In the genomic region with DNA sequence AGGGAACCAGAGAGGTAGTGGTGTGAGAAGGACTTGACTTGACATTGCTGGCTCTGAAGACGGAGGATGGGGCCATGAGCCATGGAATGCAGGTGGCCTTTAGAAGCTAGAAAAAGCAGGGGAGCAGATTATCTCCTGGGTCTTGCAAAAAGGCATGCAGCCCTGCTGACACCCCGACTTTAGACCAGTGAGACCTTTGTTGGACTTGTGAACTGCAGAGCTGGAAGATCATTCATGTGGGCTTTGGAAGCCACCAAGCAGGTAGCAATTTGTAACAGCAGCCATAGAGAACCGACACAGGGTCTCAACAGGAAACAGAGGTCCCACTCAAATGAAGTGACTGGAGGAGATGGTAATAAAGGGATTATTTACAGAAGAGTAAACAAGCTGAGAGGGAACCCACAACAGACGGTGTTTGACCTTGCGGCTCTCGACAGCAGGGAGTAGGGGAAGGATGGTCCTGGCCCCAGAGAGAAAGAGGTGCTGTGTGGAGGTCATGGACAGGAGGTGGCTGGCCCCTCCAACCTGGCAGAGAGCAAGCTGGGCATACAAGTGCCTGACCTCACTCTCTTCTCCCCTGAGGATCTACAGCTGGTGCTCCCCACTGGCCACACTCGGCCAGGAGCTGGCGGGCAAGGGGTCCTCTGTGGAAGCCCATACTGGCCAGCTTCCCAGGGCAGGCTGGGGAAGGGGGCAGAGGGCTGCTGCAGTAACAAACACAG, we compare ENCODE assay signal across 1 cellular context.
TF ChIP-seq lines count a peak whose summit lies in the region.

No MANE protein-coding gene starts in this region.

TF ChIP-seq in HepG2, 621 proteins besides CTCF, POLR2A, EP300 and RAD21 (continued from another document and continues in another):
- TF ChIP-seq, protein P1, sequence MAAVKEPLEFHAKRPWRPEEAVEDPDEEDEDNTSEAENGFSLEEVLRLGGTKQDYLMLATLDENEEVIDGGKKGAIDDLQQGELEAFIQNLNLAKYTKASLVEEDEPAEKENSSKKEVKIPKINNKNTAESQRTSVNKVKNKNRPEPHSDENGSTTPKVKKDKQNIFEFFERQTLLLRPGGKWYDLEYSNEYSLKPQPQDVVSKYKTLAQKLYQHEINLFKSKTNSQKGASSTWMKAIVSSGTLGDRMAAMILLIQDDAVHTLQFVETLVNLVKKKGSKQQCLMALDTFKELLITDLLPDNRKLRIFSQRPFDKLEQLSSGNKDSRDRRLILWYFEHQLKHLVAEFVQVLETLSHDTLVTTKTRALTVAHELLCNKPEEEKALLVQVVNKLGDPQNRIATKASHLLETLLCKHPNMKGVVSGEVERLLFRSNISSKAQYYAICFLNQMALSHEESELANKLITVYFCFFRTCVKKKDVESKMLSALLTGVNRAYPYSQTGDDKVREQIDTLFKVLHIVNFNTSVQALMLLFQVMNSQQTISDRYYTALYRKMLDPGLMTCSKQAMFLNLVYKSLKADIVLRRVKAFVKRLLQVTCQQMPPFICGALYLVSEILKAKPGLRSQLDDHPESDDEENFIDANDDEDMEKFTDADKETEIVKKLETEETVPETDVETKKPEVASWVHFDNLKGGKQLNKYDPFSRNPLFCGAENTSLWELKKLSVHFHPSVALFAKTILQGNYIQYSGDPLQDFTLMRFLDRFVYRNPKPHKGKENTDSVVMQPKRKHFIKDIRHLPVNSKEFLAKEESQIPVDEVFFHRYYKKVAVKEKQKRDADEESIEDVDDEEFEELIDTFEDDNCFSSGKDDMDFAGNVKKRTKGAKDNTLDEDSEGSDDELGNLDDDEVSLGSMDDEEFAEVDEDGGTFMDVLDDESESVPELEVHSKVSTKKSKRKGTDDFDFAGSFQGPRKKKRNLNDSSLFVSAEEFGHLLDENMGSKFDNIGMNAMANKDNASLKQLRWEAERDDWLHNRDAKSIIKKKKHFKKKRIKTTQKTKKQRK (IDR thresholded peaks at IDR 0.05; ENCODE audit: low read length) = no peak
- TF ChIP-seq TAF15 (IDR thresholded peaks at IDR 0.05; ENCODE audit: low read depth, low read length, poor library complexity, severe bottlenecking) (no peak), ZFX (CRISPR knock-in tag; IDR thresholded peaks at IDR 0.05; ENCODE audit: low read depth) (0 out of 2 replicates have a peak, but pooled peaks have one; percentile 16), PTBP1 (IDR thresholded peaks at IDR 0.05; ENCODE audit: low read depth, low read length, poor library complexity, severe bottlenecking) (no peak), CHCHD3 (CRISPR knock-in tag; IDR thresholded peaks at IDR 0.05) (no peak), ISX (CRISPR knock-in tag; conservative IDR thresholded peaks at IDR 0.05) (no peak), ASH2L (IDR thresholded peaks at IDR 0.05; ENCODE audit: insufficient read length, low read depth, low read length) (no peak), ZZZ3 (CRISPR knock-in tag; IDR thresholded peaks at IDR 0.05; ENCODE audit: borderline replicate concordance) (no peak), NFKB2 (CRISPR knock-in tag; IDR thresholded peaks at IDR 0.05; ENCODE audit: borderline replicate concordance) (peak; percentile 22; the same call in 1 of the 2 replicates), MTF1 (CRISPR knock-in tag; IDR thresholded peaks at IDR 0.05) (no peak), RFX1 (IDR thresholded peaks at IDR 0.05) (no peak), ZNF558 (CRISPR knock-in tag; IDR thresholded peaks at IDR 0.05; ENCODE audit: borderline replicate concordance) (no peak), NPAS2 (CRISPR knock-in tag; IDR thresholded peaks at IDR 0.05; ENCODE audit: borderline replicate concordance) (no peak), GABPA (IDR thresholded peaks at IDR 0.05; ENCODE audit: low read depth, low read length) (no peak), GABPA (CRISPR knock-in tag; IDR thresholded peaks at IDR 0.05; ENCODE audit: low read depth) (0 out of 2 replicates have a peak, but pooled peaks have one; percentile 27), ZBTB38 (CRISPR knock-in tag; IDR thresholded peaks at IDR 0.05) (peak; percentile 69; the same call in 1 of the 2 replicates), RAD51 (IDR thresholded peaks at IDR 0.05; ENCODE audit: borderline replicate concordance) (no peak), MED13 (CRISPR knock-in tag; IDR thresholded peaks at IDR 0.05) (no peak), CC2D1A (CRISPR knock-in tag; IDR thresholded peaks at IDR 0.05) (no peak), ZNF20 (CRISPR knock-in tag; IDR thresholded peaks at IDR 0.05) (no peak), ZNF230 (CRISPR knock-in tag; IDR thresholded peaks at IDR 0.05) (no peak), NCOR1 (IDR thresholded peaks at IDR 0.05; ENCODE audit: borderline replicate concordance, low read length) (no peak), PHB2 (IDR thresholded peaks at IDR 0.05; ENCODE audit: partially characterized antibody) (no peak), ADNP (CRISPR knock-in tag; IDR thresholded peaks at IDR 0.05) (no peak), ZNF878 (CRISPR knock-in tag; IDR thresholded peaks at IDR 0.05) (no peak), ZNF598 (CRISPR knock-in tag; IDR thresholded peaks at IDR 0.05; ENCODE audit: borderline replicate concordance) (0 out of 2 replicates have a peak, but pooled peaks have one; percentile 69), TBP (CRISPR knock-in tag; IDR thresholded peaks at IDR 0.05) (no peak), XBP1 (CRISPR knock-in tag; IDR thresholded peaks at IDR 0.05) (no peak), ATF7 (IDR thresholded peaks at IDR 0.05) (no peak), ATF7 (CRISPR knock-in tag; IDR thresholded peaks at IDR 0.05) (no peak), CHD4 (IDR thresholded peaks at IDR 0.05; ENCODE audit: borderline replicate concordance, low read length) (no peak), ZNF619 (CRISPR knock-in tag; IDR thresholded peaks at IDR 0.05) (no peak; the same call in 1 of the 2 replicates), SRSF1 (optimal IDR thresholded peaks at IDR 0.05; ENCODE audit: low read depth, low read length) (no peak), NFATC3 (CRISPR knock-in tag; IDR thresholded peaks at IDR 0.05) (no peak), ZNF629 (CRISPR knock-in tag; conservative IDR thresholded peaks at IDR 0.05) (no peak), RXRB (CRISPR knock-in tag; IDR thresholded peaks at IDR 0.05; ENCODE audit: borderline replicate concordance) (peak; percentile 52), ZNF772 (CRISPR knock-in tag; IDR thresholded peaks at IDR 0.05) (no peak), ZNF101 (CRISPR knock-in tag; IDR thresholded peaks at IDR 0.05; ENCODE audit: borderline replicate concordance, low read depth) (0 out of 2 replicates have a peak, but pooled peaks have one; percentile 36), PAF1 (CRISPR knock-in tag; IDR thresholded peaks at IDR 0.05) (no peak), CEBPG (CRISPR knock-in tag; IDR thresholded peaks at IDR 0.05) (no peak), MIER3 (CRISPR knock-in tag; IDR thresholded peaks at IDR 0.05; ENCODE audit: borderline replicate concordance) (no peak)
- TF ChIP-seq, protein P2, sequence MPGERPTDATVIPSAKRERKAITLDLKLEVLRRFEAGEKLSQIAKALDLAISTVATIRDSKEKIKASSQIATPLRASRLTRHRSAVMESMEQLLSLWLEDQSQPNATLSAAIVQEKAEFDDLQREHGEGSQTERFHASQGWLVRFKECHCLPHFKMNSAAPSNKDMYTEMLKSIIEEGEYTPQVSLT (CRISPR knock-in tag; IDR thresholded peaks at IDR 0.05; ENCODE audit: borderline replicate concordance, low read depth) = no peak
- TF ChIP-seq, protein P3, sequence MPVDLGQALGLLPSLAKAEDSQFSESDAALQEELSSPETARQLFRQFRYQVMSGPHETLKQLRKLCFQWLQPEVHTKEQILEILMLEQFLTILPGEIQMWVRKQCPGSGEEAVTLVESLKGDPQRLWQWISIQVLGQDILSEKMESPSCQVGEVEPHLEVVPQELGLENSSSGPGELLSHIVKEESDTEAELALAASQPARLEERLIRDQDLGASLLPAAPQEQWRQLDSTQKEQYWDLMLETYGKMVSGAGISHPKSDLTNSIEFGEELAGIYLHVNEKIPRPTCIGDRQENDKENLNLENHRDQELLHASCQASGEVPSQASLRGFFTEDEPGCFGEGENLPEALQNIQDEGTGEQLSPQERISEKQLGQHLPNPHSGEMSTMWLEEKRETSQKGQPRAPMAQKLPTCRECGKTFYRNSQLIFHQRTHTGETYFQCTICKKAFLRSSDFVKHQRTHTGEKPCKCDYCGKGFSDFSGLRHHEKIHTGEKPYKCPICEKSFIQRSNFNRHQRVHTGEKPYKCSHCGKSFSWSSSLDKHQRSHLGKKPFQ (CRISPR knock-in tag; IDR thresholded peaks at IDR 0.05; ENCODE audit: insufficient replicate concordance) = no peak
- TF ChIP-seq, protein P4, sequence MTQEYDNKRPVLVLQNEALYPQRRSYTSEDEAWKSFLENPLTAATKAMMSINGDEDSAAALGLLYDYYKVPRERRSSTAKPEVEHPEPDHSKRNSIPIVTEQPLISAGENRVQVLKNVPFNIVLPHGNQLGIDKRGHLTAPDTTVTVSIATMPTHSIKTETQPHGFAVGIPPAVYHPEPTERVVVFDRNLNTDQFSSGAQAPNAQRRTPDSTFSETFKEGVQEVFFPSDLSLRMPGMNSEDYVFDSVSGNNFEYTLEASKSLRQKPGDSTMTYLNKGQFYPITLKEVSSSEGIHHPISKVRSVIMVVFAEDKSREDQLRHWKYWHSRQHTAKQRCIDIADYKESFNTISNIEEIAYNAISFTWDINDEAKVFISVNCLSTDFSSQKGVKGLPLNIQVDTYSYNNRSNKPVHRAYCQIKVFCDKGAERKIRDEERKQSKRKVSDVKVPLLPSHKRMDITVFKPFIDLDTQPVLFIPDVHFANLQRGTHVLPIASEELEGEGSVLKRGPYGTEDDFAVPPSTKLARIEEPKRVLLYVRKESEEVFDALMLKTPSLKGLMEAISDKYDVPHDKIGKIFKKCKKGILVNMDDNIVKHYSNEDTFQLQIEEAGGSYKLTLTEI (CRISPR knock-in tag; conservative IDR thresholded peaks at IDR 0.05) = no peak
- TF ChIP-seq, protein P5, sequence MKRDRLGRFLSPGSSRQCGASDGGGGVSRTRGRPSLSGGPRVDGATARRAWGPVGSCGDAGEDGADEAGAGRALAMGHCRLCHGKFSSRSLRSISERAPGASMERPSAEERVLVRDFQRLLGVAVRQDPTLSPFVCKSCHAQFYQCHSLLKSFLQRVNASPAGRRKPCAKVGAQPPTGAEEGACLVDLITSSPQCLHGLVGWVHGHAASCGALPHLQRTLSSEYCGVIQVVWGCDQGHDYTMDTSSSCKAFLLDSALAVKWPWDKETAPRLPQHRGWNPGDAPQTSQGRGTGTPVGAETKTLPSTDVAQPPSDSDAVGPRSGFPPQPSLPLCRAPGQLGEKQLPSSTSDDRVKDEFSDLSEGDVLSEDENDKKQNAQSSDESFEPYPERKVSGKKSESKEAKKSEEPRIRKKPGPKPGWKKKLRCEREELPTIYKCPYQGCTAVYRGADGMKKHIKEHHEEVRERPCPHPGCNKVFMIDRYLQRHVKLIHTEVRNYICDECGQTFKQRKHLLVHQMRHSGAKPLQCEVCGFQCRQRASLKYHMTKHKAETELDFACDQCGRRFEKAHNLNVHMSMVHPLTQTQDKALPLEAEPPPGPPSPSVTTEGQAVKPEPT (CRISPR knock-in tag; IDR thresholded peaks at IDR 0.05; ENCODE audit: low read depth) = peak; percentile 62; the same call in 1 of the 2 replicates
- TF ChIP-seq, protein P6, sequence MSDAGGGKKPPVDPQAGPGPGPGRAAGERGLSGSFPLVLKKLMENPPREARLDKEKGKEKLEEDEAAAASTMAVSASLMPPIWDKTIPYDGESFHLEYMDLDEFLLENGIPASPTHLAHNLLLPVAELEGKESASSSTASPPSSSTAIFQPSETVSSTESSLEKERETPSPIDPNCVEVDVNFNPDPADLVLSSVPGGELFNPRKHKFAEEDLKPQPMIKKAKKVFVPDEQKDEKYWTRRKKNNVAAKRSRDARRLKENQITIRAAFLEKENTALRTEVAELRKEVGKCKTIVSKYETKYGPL (CRISPR knock-in tag; IDR thresholded peaks at IDR 0.05) = no peak
- TF ChIP-seq, protein P7, sequence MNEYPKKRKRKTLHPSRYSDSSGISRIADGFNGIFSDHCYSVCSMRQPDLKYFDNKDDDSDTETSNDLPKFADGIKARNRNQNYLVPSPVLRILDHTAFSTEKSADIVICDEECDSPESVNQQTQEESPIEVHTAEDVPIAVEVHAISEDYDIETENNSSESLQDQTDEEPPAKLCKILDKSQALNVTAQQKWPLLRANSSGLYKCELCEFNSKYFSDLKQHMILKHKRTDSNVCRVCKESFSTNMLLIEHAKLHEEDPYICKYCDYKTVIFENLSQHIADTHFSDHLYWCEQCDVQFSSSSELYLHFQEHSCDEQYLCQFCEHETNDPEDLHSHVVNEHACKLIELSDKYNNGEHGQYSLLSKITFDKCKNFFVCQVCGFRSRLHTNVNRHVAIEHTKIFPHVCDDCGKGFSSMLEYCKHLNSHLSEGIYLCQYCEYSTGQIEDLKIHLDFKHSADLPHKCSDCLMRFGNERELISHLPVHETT (CRISPR knock-in tag; conservative IDR thresholded peaks at IDR 0.05) = no peak
- TF ChIP-seq, protein P8, sequence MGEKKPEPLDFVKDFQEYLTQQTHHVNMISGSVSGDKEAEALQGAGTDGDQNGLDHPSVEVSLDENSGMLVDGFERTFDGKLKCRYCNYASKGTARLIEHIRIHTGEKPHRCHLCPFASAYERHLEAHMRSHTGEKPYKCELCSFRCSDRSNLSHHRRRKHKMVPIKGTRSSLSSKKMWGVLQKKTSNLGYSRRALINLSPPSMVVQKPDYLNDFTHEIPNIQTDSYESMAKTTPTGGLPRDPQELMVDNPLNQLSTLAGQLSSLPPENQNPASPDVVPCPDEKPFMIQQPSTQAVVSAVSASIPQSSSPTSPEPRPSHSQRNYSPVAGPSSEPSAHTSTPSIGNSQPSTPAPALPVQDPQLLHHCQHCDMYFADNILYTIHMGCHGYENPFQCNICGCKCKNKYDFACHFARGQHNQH (CRISPR knock-in tag; IDR thresholded peaks at IDR 0.05) = no peak
- TF ChIP-seq, protein P9, sequence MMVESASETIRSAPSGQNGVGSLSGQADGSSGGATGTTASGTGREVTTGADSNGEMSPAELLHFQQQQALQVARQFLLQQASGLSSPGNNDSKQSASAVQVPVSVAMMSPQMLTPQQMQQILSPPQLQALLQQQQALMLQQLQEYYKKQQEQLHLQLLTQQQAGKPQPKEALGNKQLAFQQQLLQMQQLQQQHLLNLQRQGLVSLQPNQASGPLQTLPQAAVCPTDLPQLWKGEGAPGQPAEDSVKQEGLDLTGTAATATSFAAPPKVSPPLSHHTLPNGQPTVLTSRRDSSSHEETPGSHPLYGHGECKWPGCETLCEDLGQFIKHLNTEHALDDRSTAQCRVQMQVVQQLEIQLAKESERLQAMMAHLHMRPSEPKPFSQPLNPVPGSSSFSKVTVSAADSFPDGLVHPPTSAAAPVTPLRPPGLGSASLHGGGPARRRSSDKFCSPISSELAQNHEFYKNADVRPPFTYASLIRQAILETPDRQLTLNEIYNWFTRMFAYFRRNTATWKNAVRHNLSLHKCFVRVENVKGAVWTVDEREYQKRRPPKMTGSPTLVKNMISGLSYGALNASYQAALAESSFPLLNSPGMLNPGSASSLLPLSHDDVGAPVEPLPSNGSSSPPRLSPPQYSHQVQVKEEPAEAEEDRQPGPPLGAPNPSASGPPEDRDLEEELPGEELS (CRISPR knock-in tag; IDR thresholded peaks at IDR 0.05) = peak; percentile 64
